8 cellular contexts compared by ENCODE assay signal in the genomic region with DNA sequence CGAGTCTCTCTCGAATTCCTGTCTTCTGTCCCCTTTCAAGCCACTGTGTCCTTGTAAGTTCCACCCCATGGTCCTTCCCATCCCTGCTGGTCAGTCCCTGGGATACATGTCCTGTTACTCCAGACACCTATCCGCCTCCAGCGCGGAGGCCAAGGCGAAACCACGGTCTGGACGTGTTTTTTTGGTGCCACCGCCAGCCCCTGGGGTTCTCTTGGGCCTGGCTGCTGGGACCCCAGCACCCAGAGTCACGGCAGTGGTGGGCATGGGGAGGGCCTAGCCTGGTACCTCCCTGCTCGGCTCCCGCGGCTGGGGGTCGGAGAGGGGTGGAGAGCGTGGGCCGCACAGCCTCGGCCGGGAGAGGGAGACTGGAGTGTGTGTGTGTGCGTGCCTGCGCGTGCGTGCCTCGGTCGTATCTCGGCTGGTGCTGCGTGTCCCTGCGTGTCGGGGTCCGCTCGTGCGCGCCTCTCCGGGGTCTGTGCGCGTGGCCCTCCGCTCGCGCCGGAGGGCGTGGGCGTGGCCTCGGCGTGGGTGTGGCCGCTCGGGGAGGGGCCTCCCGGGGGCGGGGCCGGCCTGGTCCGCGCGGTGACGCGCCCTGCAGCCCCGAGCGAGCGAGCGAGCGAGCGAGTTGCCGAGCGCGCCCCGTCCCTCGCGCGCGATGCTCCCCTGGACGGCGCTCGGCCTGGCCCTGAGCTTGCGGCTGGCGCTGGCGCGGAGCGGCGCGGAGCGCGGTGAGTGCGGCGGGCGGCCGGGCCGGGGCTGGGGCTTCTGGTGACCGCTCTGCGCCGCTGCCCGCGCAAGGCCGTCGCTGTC. TPM values are rescaled to one million over a fixed set of nuclear protein-coding genes. Genes with fewer than 3 reads are reported as not detected.
DNase-seq lines count a peak whose midpoint lies in the region; ATAC-seq lines count a peak whose summit lies in the region.

A gene with protein sequence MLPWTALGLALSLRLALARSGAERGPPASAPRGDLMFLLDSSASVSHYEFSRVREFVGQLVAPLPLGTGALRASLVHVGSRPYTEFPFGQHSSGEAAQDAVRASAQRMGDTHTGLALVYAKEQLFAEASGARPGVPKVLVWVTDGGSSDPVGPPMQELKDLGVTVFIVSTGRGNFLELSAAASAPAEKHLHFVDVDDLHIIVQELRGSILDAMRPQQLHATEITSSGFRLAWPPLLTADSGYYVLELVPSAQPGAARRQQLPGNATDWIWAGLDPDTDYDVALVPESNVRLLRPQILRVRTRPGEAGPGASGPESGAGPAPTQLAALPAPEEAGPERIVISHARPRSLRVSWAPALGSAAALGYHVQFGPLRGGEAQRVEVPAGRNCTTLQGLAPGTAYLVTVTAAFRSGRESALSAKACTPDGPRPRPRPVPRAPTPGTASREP (plus strand): TSS at position 597 of the 810 bp plus-strand sequence. CDS start 59 bp downstream, at position 656.

- ATAC-seq in HG02973 (IDR thresholded peaks at IDR 0.05; ENCODE audit: unreplicated experiment) = no peak
- ATAC-seq in GM21619 (IDR thresholded peaks at IDR 0.05; ENCODE audit: unreplicated experiment) = no peak

- no peaks in the 10 kb centered on the region for H3K36me3 Mint-ChIP-seq in activated CD4-positive, alpha-beta T cell treated with anti-CD3 and anti-CD28 coated beads, Interleukin-2, amount 10 ng/mL, durations not matched to agents 7 days and 5 days (ENCODE audit: low read depth)
- no peaks in the 10 kb centered on the region for H3K36me3 Mint-ChIP-seq in dendritic cell treated with granulocyte-macrophage colony-stimulating factor and Interleukin-4, amounts not matched to agents 40 ng/mL and 50 ng/mL, for 4 days (ENCODE audit: low read depth)

- CTCF ChIA-PET in activated CD4-positive, alpha-beta T cell treated with anti-CD3 and anti-CD28 coated beads, Interleukin-2, amount 10 ng/mL, durations not matched to agents 7 days and 5 days (lab: Charles Lee) = no interaction called here

- intact Hi-C loops in dendritic cell treated with granulocyte-macrophage colony-stimulating factor and Interleukin-4, amounts not matched to agents 40 ng/mL and 50 ng/mL, for 4 days (cut with micrococcal nuclease) = no loop called here

- no peaks in the 10 kb centered on the region for H3K9me3 Mint-ChIP-seq in activated CD4-positive, alpha-beta T cell treated with anti-CD3 and anti-CD28 coated beads, Interleukin-2, amount 10 ng/mL, durations not matched to agents 7 days and 5 days
- no peaks in the 10 kb centered on the region for H3K9me3 Mint-ChIP-seq in dendritic cell treated with granulocyte-macrophage colony-stimulating factor and Interleukin-4, amounts not matched to agents 40 ng/mL and 50 ng/mL, for 4 days

- peak within 1 kb of the TSS; percentile 47 for H3K4me3 Mint-ChIP-seq in activated CD4-positive, alpha-beta T cell treated with anti-CD3 and anti-CD28 coated beads, Interleukin-2, amount 10 ng/mL, durations not matched to agents 7 days and 5 days
- peak within 1 kb of the TSS; percentile 64 for H3K4me3 Mint-ChIP-seq in dendritic cell treated with granulocyte-macrophage colony-stimulating factor and Interleukin-4, amounts not matched to agents 40 ng/mL and 50 ng/mL, for 4 days

- peaks cover 6% of the 10 kb centered on the region for H3K4me1 Mint-ChIP-seq in activated CD4-positive, alpha-beta T cell treated with anti-CD3 and anti-CD28 coated beads, Interleukin-2, amount 10 ng/mL, durations not matched to agents 7 days and 5 days
- peaks cover 27% of the 10 kb centered on the region for H3K4me1 Mint-ChIP-seq in dendritic cell treated with granulocyte-macrophage colony-stimulating factor and Interleukin-4, amounts not matched to agents 40 ng/mL and 50 ng/mL, for 4 days (ENCODE audit: low read depth)

- H3K27ac Mint-ChIP-seq in activated CD4-positive, alpha-beta T cell treated with anti-CD3 and anti-CD28 coated beads, Interleukin-2, amount 10 ng/mL, durations not matched to agents 7 days and 5 days = peak within 1 kb of the TSS; percentile 1
- no peak within 1 kb of the TSS for H3K27ac Mint-ChIP-seq in dendritic cell treated with granulocyte-macrophage colony-stimulating factor and Interleukin-4, amounts not matched to agents 40 ng/mL and 50 ng/mL, for 4 days

- peaks cover 10% of the 10 kb centered on the region for H3K27me3 Mint-ChIP-seq in activated CD4-positive, alpha-beta T cell treated with anti-CD3 and anti-CD28 coated beads, Interleukin-2, amount 10 ng/mL, durations not matched to agents 7 days and 5 days
- peaks cover 87% of the 10 kb centered on the region for H3K27me3 Mint-ChIP-seq in dendritic cell treated with granulocyte-macrophage colony-stimulating factor and Interleukin-4, amounts not matched to agents 40 ng/mL and 50 ng/mL, for 4 days

- POLR2A ChIA-PET in activated CD4-positive, alpha-beta T cell treated with anti-CD3 and anti-CD28 coated beads, Interleukin-2, amount 10 ng/mL, durations not matched to agents 7 days and 5 days (lab: Charles Lee) = no interaction called here

- peak; percentile 89 for DNase-seq in DMS53 (lab: John Stamatoyannopoulos, UW)
- DNase-seq in KG1 (lab: John Stamatoyannopoulos, UW) = peak; percentile 37
- DNase-seq in activated CD4-positive, alpha-beta T cell treated with anti-CD3 and anti-CD28 coated beads, Interleukin-2, amount 10 ng/mL, durations not matched to agents 7 days and 5 days = peak; percentile 58
- DNase-seq in left kidney (ENCODE audit: low read depth, low spot score) = peak; percentile 84
- peak; percentile 68 to 79 for DNase-seq in stimulated activated CD4-positive, alpha-beta T cell treated with anti-CD3 and anti-CD28 coated beads, Interleukin-2, amount 100 ng/mL, for 24 hours

RNA-seq across cellular contexts. Expression of the gene that starts here (rescaled TPM):
- under 1 TPM; 0.10 to 0.12 TPM for total RNA-seq in activated CD4-positive, alpha-beta T cell treated with anti-CD3 and anti-CD28 coated beads, Interleukin-2, amount 10 ng/mL, durations not matched to agents 7 days and 5 days

Comparison
In these comparisons a context has a peak if more than half of its experiments do, and no peak if none do; other contexts are left out.
1. Peak in DNase-seq in activated CD4-positive, alpha-beta T cell treated with anti-CD3 and anti-CD28 coated beads, Interleukin-2, amount 10 ng/mL, durations not matched to agents 7 days and 5 days; RNA of the gene not detected or under 1 TPM.
2. DNase-seq: peak in every context shown above with its lines; median percentile 89 in DMS53; 84 in left kidney; 74 in stimulated activated CD4-positive, alpha-beta T cell treated with anti-CD3 and anti-CD28 coated beads, Interleukin-2, amount 100 ng/mL, for 24 hours; 58 in activated CD4-positive, alpha-beta T cell treated with anti-CD3 and anti-CD28 coated beads, Interleukin-2, amount 10 ng/mL, durations not matched to agents 7 days and 5 days; 37 in KG1.